8 cellular contexts compared by ENCODE assay signal in genomic region chr1:150161747-150162581, GRCh38. TPM values are rescaled to one million over a fixed set of nuclear protein-coding genes. Genes with fewer than 3 reads are reported as not detected.
DNase-seq lines count a peak whose midpoint lies in the region; ATAC-seq lines count a peak whose summit lies in the region.

No MANE protein-coding gene starts in this region.

- H3K4me3 ChIP-seq in Karpas-422 (ENCODE audit: low read length) = no peak overlapping the region

- DNase-seq in Daoy (ENCODE audit: low read depth) (peak; percentile 46), Karpas-422 (peak; percentile 63), caudate nucleus (lab: John Stamatoyannopoulos, UW) (peak in 7 of 61 donors; percentile 5 to 49 (median 20)), naive B cell (no peak), NCI-H128 (lab: John Stamatoyannopoulos, UW; ENCODE audit: unreplicated experiment) (no peak), mucosa of gallbladder (ENCODE audit: low spot score) (no peak)

- no peaks in the 10 kb centered on the region for H3K36me3 ChIP-seq in Karpas-422 (ENCODE audit: insufficient read depth, low read length)

- H3K4me1 ChIP-seq in Karpas-422 (ENCODE audit: low read length) = peaks cover 41% of the 10 kb centered on the region

- H3K4me2 ChIP-seq in Karpas-422 (ENCODE audit: low read depth, low read length, poor library complexity, severe bottlenecking) = no peak overlapping the region

- H3K4me3 Mint-ChIP-seq in naive B cell = peak overlapping the region; percentile 75 to 96 (median 92)

- H3K9me2 ChIP-seq in Karpas-422 (replicated peaks; ENCODE audit: insufficient read depth, low read length) = no peaks in the 10 kb centered on the region

- H3K79me2 ChIP-seq in Karpas-422 (ENCODE audit: low read length) = no peaks in the 10 kb centered on the region

- H3K27ac Mint-ChIP-seq in naive B cell = peak overlapping the region; percentile 96 to 99 (median 99)

- no peak overlapping the region for H3K9ac ChIP-seq in Karpas-422 (ENCODE audit: low read length)

- no peaks in the 10 kb centered on the region for H3K27me3 Mint-ChIP-seq in naive B cell

- no peak overlapping the region for H3K27ac ChIP-seq in Karpas-422 (ENCODE audit: low read length)
- peak overlapping the region; percentile 95 for H3K27ac ChIP-seq in caudate nucleus (ENCODE audit: low read depth, low read length)

- no peaks in the 10 kb centered on the region for H3K9me3 ChIP-seq in Karpas-422 (ENCODE audit: low read length)

- H2AFZ ChIP-seq in Karpas-422 (ENCODE audit: low read length) = no peak overlapping the region

- peaks cover 11 to 12% of the 10 kb centered on the region in 2 donors for H3K36me3 Mint-ChIP-seq in naive B cell

- ATAC-seq in naive B cell (ENCODE audit: low read depth in 2 of 2) = no peak
- no peak for ATAC-seq in GM18517 (IDR thresholded peaks at IDR 0.05; ENCODE audit: unreplicated experiment)
- no peak for ATAC-seq in GM21528 (IDR thresholded peaks at IDR 0.05; ENCODE audit: low FRiP score, unreplicated experiment)

- peaks cover 80 to 99% (median 88%) of the 10 kb centered on the region in 3 donors for H3K4me1 Mint-ChIP-seq in naive B cell

- no peaks in the 10 kb centered on the region for H3K27me3 ChIP-seq in Karpas-422 (ENCODE audit: low read length)

- H4K20me1 ChIP-seq in Karpas-422 (ENCODE audit: insufficient read depth, low read depth, low read length) = no peaks in the 10 kb centered on the region

- H3K9me3 Mint-ChIP-seq in naive B cell = peaks cover 0 to 2% (median 0%) of the 10 kb centered on the region in 7 donors

RNA-seq across cellular contexts. Expression of gene PLEKHO1, which starts 12.2 kb away (rescaled TPM):
- 66.9 and 75.8 TPM in 2 replicates for total RNA-seq in Daoy (2014; rRNA removed; shearing (Covaris generic))
- total RNA-seq in Karpas-422 (2014; rRNA removed; shearing (Covaris generic); ENCODE audit: low replicate concordance) = 1.6 and 3.8 TPM in 2 replicates
- 10 to 100 TPM; 64.9 to 97.5 (median 84.0) TPM for polyA plus RNA-seq in naive B cell (ENCODE audit: low read depth in 6 of 6)
- 56.4 TPM for total RNA-seq in mucosa of gallbladder

Comparison
In these comparisons a context has a peak if more than half of its experiments do, and no peak if none do; other contexts are left out.
1. DNase-seq: peak in Daoy (single experiment) and Karpas-422 (single experiment); none in naive B cell (single experiment), NCI-H128 (single experiment) and mucosa of gallbladder (single experiment).
2. RNA of gene PLEKHO1, which starts 12.2 kb away (total RNA-seq): 66.9 to 75.8 TPM in Daoy and 56.4 TPM in mucosa of gallbladder (single experiment); 1.6 to 3.8 TPM in Karpas-422; every median in the first group is over 10 times any median in the second.